10 cellular contexts compared by ENCODE assay signal in the genomic region with DNA sequence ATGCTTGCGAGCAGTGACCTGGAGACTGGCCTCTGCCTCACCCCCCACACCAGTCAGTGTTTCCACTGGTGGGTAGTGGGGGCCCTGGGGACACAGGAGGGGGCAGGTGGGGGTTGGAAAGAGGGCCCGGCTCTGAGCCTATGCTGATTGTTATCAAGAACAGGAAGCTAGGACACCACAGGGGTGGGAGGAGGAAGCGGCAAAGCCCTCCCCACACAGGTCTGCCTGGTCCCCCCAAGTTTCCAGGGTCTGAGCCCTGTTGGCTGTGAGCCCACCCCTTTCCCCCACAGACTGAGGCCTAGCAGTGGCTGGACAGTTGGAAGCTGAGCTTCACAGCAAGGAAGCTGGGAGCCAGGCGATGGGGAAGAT. TPM values are rescaled to one million over a fixed set of nuclear protein-coding genes. Genes with fewer than 3 reads are reported as not detected.
DNase-seq lines count a peak whose midpoint lies in the region; ATAC-seq and TF ChIP-seq lines count a peak whose summit lies in the region.
"Had no signal": no experiment of that assay in that cellular context is flagged by ENCODE, and none has a peak within 500 bp of the region (broad histone marks: within the 10 kb centered on the region; RNA-seq: fewer than 3 reads in every experiment).

No MANE protein-coding gene starts in this region.

- POLR2A ChIA-PET in CD8-positive, alpha-beta memory T cell (lab: Charles Lee) = interaction anchor here (1.0 to 1.8 kb wide), 2 partner anchors 14 to 19 kb away, joined by 3 to 7 read pairs; no protein-coding TSS in a partner anchor

- peak overlapping the region; percentile 91 to 100 (median 96) for H3K4me3 Mint-ChIP-seq in CD8-positive, alpha-beta memory T cell

- peak overlapping the region; percentile 87 for H3K4me3 ChIP-seq in CD8-positive, alpha-beta memory T cell (ENCODE audit: low read length)
- peak overlapping the region in 1 of 2 donors; percentile 31 for H3K4me3 ChIP-seq in mucosa of rectum (ENCODE audit: low read length in 2 of 2)
- H3K4me3 ChIP-seq in left ventricle myocardium inferior = no peak overlapping the region

- peaks cover 77 to 98% (median 93%) of the 10 kb centered on the region in 3 donors for H3K4me1 Mint-ChIP-seq in CD8-positive, alpha-beta memory T cell

- peaks cover 79% of the 10 kb centered on the region for H3K4me1 ChIP-seq in CD8-positive, alpha-beta memory T cell (ENCODE audit: insufficient read depth, low read length)
- peaks cover 0 to 14% of the 10 kb centered on the region in 2 donors for H3K4me1 ChIP-seq in mucosa of rectum (ENCODE audit: control insufficient read depth in 2 of 2, insufficient read depth in 2 of 2, low read length in 2 of 2)
- H3K4me1 ChIP-seq in left ventricle myocardium inferior = no peaks in the 10 kb centered on the region

- peaks cover 0 to 2% of the 10 kb centered on the region in 2 donors for H3K27me3 Mint-ChIP-seq in CD8-positive, alpha-beta memory T cell

- no peaks in the 10 kb centered on the region for H3K9me3 Mint-ChIP-seq in CD8-positive, alpha-beta memory T cell

- peak; percentile 34 to 82 (median 44) for DNase-seq in CD8-positive, alpha-beta memory T cell
- peak; percentile 42 to 60 for DNase-seq in activated CD8-positive, alpha-beta memory T cell treated with anti-CD3 and anti-CD28 coated beads for 4 hours (ENCODE audit: low read depth in 2 of 2)
- DNase-seq in midbrain (lab: John Stamatoyannopoulos, UW) (no peak), left ventricle myocardium inferior (no peak), HuH-7.5 (ENCODE audit: low spot score) (no peak)
- DNase-seq: Caco-2, left lung had no signal

- H3K36me3 Mint-ChIP-seq in CD8-positive, alpha-beta memory T cell = peaks cover 0 to 25% (median 3%) of the 10 kb centered on the region in 3 donors

- no peak for ATAC-seq in HG03139 (IDR thresholded peaks at IDR 0.05; ENCODE audit: unreplicated experiment)

- intact Hi-C loops in left ventricle myocardium inferior (cut with micrococcal nuclease) = no loop called here

- TF ChIP-seq CTCF in left ventricle myocardium inferior (IDR thresholded peaks at IDR 0.05; ENCODE audit: borderline replicate concordance) = no peak

- no peaks in the 10 kb centered on the region for H3K9me3 ChIP-seq in CD8-positive, alpha-beta memory T cell (ENCODE audit: low read length)
- H3K9me3 ChIP-seq in KOPT-K1 (ENCODE audit: insufficient read depth, low read length, poor library complexity, severe bottlenecking) (no peaks in the 10 kb centered on the region), mucosa of rectum (ENCODE audit: control insufficient read depth in 2 of 2, low read length in 2 of 2) (no peaks in the 10 kb centered on the region), left ventricle myocardium inferior (replicated peaks) (no peaks in the 10 kb centered on the region)
- H3K9me3 ChIP-seq: Caco-2, left lung had no signal

- CTCF ChIA-PET in CD8-positive, alpha-beta memory T cell (lab: Charles Lee) = interaction anchor here (0.9 to 3.9 kb wide), 6 partner anchors 8 to 30 kb away, joined by 3 to 23 read pairs (median 4); partner anchors contain the start of gene ARL8A

- no peaks in the 10 kb centered on the region for H3K27me3 ChIP-seq in CD8-positive, alpha-beta memory T cell (ENCODE audit: insufficient read depth, low read length, poor library complexity, severe bottlenecking)
- no peaks in the 10 kb centered on the region for H3K27me3 ChIP-seq in mucosa of rectum (ENCODE audit: control insufficient read depth in 2 of 2, insufficient read depth in 2 of 2, low read length in 2 of 2)
- no peaks in the 10 kb centered on the region for H3K27me3 ChIP-seq in left ventricle myocardium inferior (ENCODE audit: low read depth)
- H3K27me3 ChIP-seq: left lung had no signal

- peak overlapping the region in 1 of 2 donors; percentile 32 for H3K9ac ChIP-seq in mucosa of rectum (ENCODE audit: low read depth in 1 of 2, low read length in 2 of 2)

- H3K27ac ChIP-seq in CD8-positive, alpha-beta memory T cell (ENCODE audit: low read depth, low read length) = peak overlapping the region; percentile 97
- H3K27ac ChIP-seq in KOPT-K1 (ENCODE audit: low read depth, low read length, poor library complexity, severe bottlenecking) (peak overlapping the region; percentile 99), mucosa of rectum (ENCODE audit: low read depth in 2 of 2, low read length in 2 of 2) (peak overlapping the region; percentile 52 to 86), left ventricle myocardium inferior (replicated peaks) (no peak overlapping the region)

- H3K27ac Mint-ChIP-seq in CD8-positive, alpha-beta memory T cell = peak overlapping the region; percentile 91 to 100 (median 98)

- peaks cover 8% of the 10 kb centered on the region for H3K36me3 ChIP-seq in CD8-positive, alpha-beta memory T cell (ENCODE audit: insufficient read depth, low read length)
- H3K36me3 ChIP-seq in KOPT-K1 (ENCODE audit: insufficient read depth, low read length) = peaks cover 26% of the 10 kb centered on the region
- H3K36me3 ChIP-seq in mucosa of rectum (ENCODE audit: control insufficient read depth in 2 of 2, insufficient read depth in 2 of 2, low read length in 2 of 2) = no peaks in the 10 kb centered on the region
- no peaks in the 10 kb centered on the region for H3K36me3 ChIP-seq in left ventricle myocardium inferior

RNA-seq across cellular contexts. Expression of gene PTPN7, which starts 1.6 kb away (rescaled TPM):
- total RNA-seq in CD8-positive, alpha-beta memory T cell = 100 to 1,000 TPM; 446 to 449 TPM
- polyA plus RNA-seq in CD8-positive, alpha-beta memory T cell = 91.4 TPM
- total RNA-seq in left ventricle myocardium inferior = 0.44 TPM
- total RNA-seq: Caco-2 had no signal

RNA-seq across cellular contexts. Expression of gene ARL8A, which starts 17.5 kb away (rescaled TPM):
- 10 to 100 TPM; 50.2 to 51.4 TPM for total RNA-seq in CD8-positive, alpha-beta memory T cell
- 12.3 TPM for polyA plus RNA-seq in CD8-positive, alpha-beta memory T cell
- total RNA-seq in left ventricle myocardium inferior = 64.7 TPM

RNA-seq across cellular contexts. Expression of gene LGR6, which starts 31.6 kb away (rescaled TPM):
- under 1 TPM; 0.40 to 0.53 TPM for total RNA-seq in CD8-positive, alpha-beta memory T cell
- 3.1 TPM for polyA plus RNA-seq in CD8-positive, alpha-beta memory T cell
- total RNA-seq in left ventricle myocardium inferior = 0.60 TPM

RNA-seq across cellular contexts. Expression of gene GPR37L1, which starts 39.3 kb away (rescaled TPM):
- total RNA-seq in CD8-positive, alpha-beta memory T cell = not detected
- polyA plus RNA-seq in CD8-positive, alpha-beta memory T cell = 0.08 TPM
- 0.05 TPM for total RNA-seq in left ventricle myocardium inferior

Comparison
In these comparisons a context has a peak if more than half of its experiments do, and no peak if none do; other contexts are left out.
1. DNase-seq: peak in CD8-positive, alpha-beta memory T cell (5 of 5) and activated CD8-positive, alpha-beta memory T cell treated with anti-CD3 and anti-CD28 coated beads for 4 hours (2 of 2); none in midbrain (single experiment), left ventricle myocardium inferior (single experiment) and HuH-7.5 (single experiment).
2. RNA of gene PTPN7, which starts 1.6 kb away (total RNA-seq): 446 to 449 TPM in CD8-positive, alpha-beta memory T cell; 0.44 TPM in left ventricle myocardium inferior (single experiment); every median in the first group is over 100 times any median in the second.